15 cellular contexts compared by ENCODE assay signal in the genomic region with DNA sequence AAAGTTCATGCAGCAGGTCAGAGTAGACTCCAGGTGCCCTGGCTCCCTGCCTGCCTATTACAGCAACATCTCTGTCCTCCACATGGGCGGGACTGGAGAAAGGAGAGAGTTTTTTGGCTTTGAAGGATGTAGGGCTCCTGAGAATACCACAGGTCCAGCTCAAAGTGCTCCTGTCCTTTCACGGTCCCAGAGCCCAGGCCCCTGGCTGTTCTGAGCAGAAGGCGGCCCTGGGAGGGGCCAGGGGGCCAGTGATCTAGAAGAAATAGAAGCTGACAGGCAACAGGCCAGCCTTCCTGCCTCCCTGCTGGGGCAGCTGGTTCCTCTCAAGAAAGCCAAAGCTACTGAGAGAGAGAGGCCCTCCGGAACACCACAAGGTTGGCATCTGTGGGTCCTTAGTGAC. TPM values are rescaled to one million over a fixed set of nuclear protein-coding genes. Genes with fewer than 3 reads are reported as not detected.
A peak's percentile ranks its signal among the peaks of the same experiment; 100 is the strongest.
DNase-seq lines count a peak whose midpoint lies in the region; ATAC-seq, FAIRE-seq and TF ChIP-seq lines count a peak whose summit lies in the region.
"Had no signal": no experiment of that assay in that cellular context is flagged by ENCODE, and none has a peak within 500 bp of the region (broad histone marks: within the 10 kb centered on the region; RNA-seq: fewer than 3 reads in every experiment).

No MANE protein-coding gene starts in this region.

- TF ChIP-seq POLR2A in upper lobe of left lung (IDR thresholded peaks at IDR 0.05) (no peak), H54 (IDR thresholded peaks at IDR 0.05; ENCODE audit: low read depth, low read length) (no peak)

- peak; percentile 7 for DNase-seq in NCI-H69 (lab: John Stamatoyannopoulos, UW)
- peak; percentile 77 to 90 for DNase-seq in cerebellar nuclear complex (lab: John Stamatoyannopoulos, UW)
- no peak for DNase-seq in mesendoderm
- no peak for DNase-seq in upper lobe of left lung
- DNase-seq in left lung: no peak
- DNase-seq in H54 (ENCODE audit: insufficient read length, low spot score): no peak
- DNase-seq: activated CD8-positive, alpha-beta memory T cell treated with anti-CD3 and anti-CD28 coated beads, Interleukin-2, amount 50 U/mL, for 4 hours; activated naive CD8-positive, alpha-beta T cell treated with anti-CD3 and anti-CD28 coated beads for 36 hours; CD8-positive, alpha-beta memory T cell; dermis blood vessel endothelial cell; GF-D8; NCI-H187 treated with DMSO at 0.1 percent for 48 hours; stimulated activated CD4-positive, alpha-beta T cell treated with anti-CD3 and anti-CD28 coated beads, Interleukin-4, amount 100 ng/mL, for 4 hours had no signal

- H3K79me1 ChIP-seq in mesendoderm (ENCODE audit: low read length): no peaks in the 10 kb centered on the region

- H3K27me3 ChIP-seq in mesendoderm (ENCODE audit: insufficient read depth, low read length, poor library complexity): no peaks in the 10 kb centered on the region
- no peaks in the 10 kb centered on the region for H3K27me3 ChIP-seq in upper lobe of left lung
- H3K27me3 ChIP-seq in left lung: no peaks in the 10 kb centered on the region

- H2AK5ac ChIP-seq in mesendoderm (ENCODE audit: low read length): no peak overlapping the region

- no peak overlapping the region for H3K4me3 ChIP-seq in mesendoderm (ENCODE audit: low read length)
- H3K4me3 ChIP-seq in upper lobe of left lung: no peak overlapping the region
- H3K4me3 ChIP-seq in left lung: no peak overlapping the region

- H3K4me1 ChIP-seq in mesendoderm (ENCODE audit: control insufficient read depth, low read depth, low read length): no peaks in the 10 kb centered on the region
- peaks cover 5 to 28% (median 18%) of the 10 kb centered on the region in 4 donors for H3K4me1 ChIP-seq in upper lobe of left lung
- H3K4me1 ChIP-seq in left lung: peaks cover 6 to 34% of the 10 kb centered on the region in 2 donors

- no peak for ATAC-seq in upper lobe of left lung (ENCODE audit: low FRiP score in 2 of 2)
- no peak for ATAC-seq in left lung
- no peak for ATAC-seq in HG03139 (IDR thresholded peaks at IDR 0.05; ENCODE audit: unreplicated experiment)
- ATAC-seq: stimulated activated memory B cell treated with anti-CD40 and anti-IgM and Interleukin-4, amounts not matched to agents 10 μg/mL and 1 μg/mL and 100 μg/mL, for 72 hours had no signal

- H3K4ac ChIP-seq in mesendoderm (ENCODE audit: low read depth, low read length): no peak overlapping the region

- H3K9ac ChIP-seq in mesendoderm (ENCODE audit: low read length): no peak overlapping the region

- no peak overlapping the region for H2BK15ac ChIP-seq in mesendoderm (replicated peaks; ENCODE audit: low read depth)

- H3K9me3 ChIP-seq in upper lobe of left lung: no peaks in the 10 kb centered on the region
- no peaks in the 10 kb centered on the region for H3K9me3 ChIP-seq in left lung

- H3K56ac ChIP-seq in mesendoderm (ENCODE audit: low read length): peak overlapping the region; percentile 2

- no peak overlapping the region for H3K4me2 ChIP-seq in mesendoderm (ENCODE audit: low read length)

- no peak overlapping the region for H3K23ac ChIP-seq in mesendoderm (ENCODE audit: low read length)

- H3K18ac ChIP-seq in mesendoderm (ENCODE audit: low read length): no peak overlapping the region

- H3K79me2 ChIP-seq in mesendoderm (ENCODE audit: control insufficient read depth, insufficient read depth, low read length): no peaks in the 10 kb centered on the region

- H4K5ac ChIP-seq in mesendoderm (ENCODE audit: low read length): no peak overlapping the region

- no peak for FAIRE-seq in H54 (lab: Jason Lieb, UNC)

- H2BK5ac ChIP-seq in mesendoderm (ENCODE audit: low read length): no peak overlapping the region

- no CpG with 5 or more reads among the region's 4 CpGs for WGBS in mesendoderm (ENCODE audit: extremely low coverage, insufficient coverage, low lambda C conversion rate)
- 49 to 50% methylated on average over 2 to 4 of the region's 4 CpGs for WGBS in upper lobe of left lung, 2 donors

- H3K36me3 ChIP-seq in mesendoderm (ENCODE audit: control insufficient read depth, insufficient read depth, low read length): no peaks in the 10 kb centered on the region
- no peaks in the 10 kb centered on the region for H3K36me3 ChIP-seq in upper lobe of left lung
- no peaks in the 10 kb centered on the region for H3K36me3 ChIP-seq in left lung

- H4K8ac ChIP-seq in mesendoderm (ENCODE audit: low read depth, low read length): no peak overlapping the region

- no peak overlapping the region for H2BK120ac ChIP-seq in mesendoderm (ENCODE audit: low read depth, low read length)

- no peak for TF ChIP-seq EP300 in upper lobe of left lung (IDR thresholded peaks at IDR 0.05)

- TF ChIP-seq CTCF in upper lobe of left lung (IDR thresholded peaks at IDR 0.05) (no peak), left lung (IDR thresholded peaks at IDR 0.05) (no peak)

- intact Hi-C loops in left lung (cut with DNase I): no loop called here

- H3K27ac ChIP-seq in mesendoderm (ENCODE audit: low read depth, low read length) (no peak overlapping the region), upper lobe of left lung (peak overlapping the region in 3 of 4 donors; percentile 79 to 81 (median 81)), left lung (peak overlapping the region in 1 of 2 donors; percentile 2)

RNA-seq across cellular contexts. Expression of a gene that starts 0.9 kb away (rescaled TPM):
- polyA plus RNA-seq in mesendoderm (2013, experiment 1 of 2): 18.7 TPM
- 19.1 TPM for polyA plus RNA-seq in mesendoderm (2013, experiment 2 of 2)
- total RNA-seq in upper lobe of left lung (10 to 100 TPM; 17.5 to 45.1 (median 26.7) TPM), left lung (10 to 100 TPM; 15.6 to 17.3 TPM)

RNA-seq across cellular contexts. Expression of a gene that starts 57.3 kb away (rescaled TPM):
- 33.4 TPM for polyA plus RNA-seq in mesendoderm (2013, experiment 1 of 2)
- polyA plus RNA-seq in mesendoderm (2013, experiment 2 of 2): 31.7 TPM
- total RNA-seq in upper lobe of left lung: 100 to 1,000 TPM in 3 of 6 donors, 10 to 100 TPM in 3; 79.0 to 171 (median 108) TPM
- 100 to 1,000 TPM in 1 of 2 donors, 10 to 100 TPM in 1; 75.0 to 106 TPM for total RNA-seq in left lung

Comparison
In these comparisons a context has a peak if more than half of its experiments do, and no peak if none do; other contexts are left out.
1. DNase-seq: peak in NCI-H69 (single experiment) and cerebellar nuclear complex (2 of 2); none in mesendoderm (single experiment), upper lobe of left lung (0 of 2), left lung (0 of 2) and H54 (single experiment).